ENCODE assay signal across 11 cellular contexts in the genomic region with DNA sequence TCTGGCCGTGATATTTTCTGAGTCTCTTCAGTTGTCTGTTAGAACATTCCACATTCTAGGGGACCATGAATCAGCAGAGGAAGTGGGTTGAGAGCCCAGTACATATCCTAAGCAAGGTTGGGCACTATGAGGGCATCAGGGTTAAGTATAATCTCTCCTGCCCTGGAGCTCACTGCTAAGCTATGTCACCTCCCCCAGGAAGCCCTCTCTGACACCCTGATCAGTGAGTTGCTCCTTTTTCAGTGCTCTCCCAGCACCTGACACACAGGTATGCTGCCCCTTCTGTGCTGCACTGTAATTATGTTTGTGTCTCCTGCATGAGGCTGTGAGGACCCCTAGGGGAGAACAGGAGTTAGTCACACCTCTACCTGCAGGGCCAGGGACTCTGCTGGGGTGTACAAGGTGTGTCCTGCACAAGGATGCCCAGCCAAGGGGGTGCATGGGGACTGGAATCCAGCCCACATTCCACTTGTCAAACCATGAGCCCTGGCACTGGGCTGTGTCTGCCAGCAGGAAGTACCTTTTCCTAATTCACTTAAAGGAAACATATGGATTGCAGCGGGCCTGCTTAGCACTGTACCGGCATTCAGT. TPM values are rescaled to one million over a fixed set of nuclear protein-coding genes. Genes with fewer than 3 reads are reported as not detected.
DNase-seq lines count a peak whose midpoint lies in the region; ATAC-seq and TF ChIP-seq lines count a peak whose summit lies in the region.
"Had no signal": no experiment of that assay in that cellular context is flagged by ENCODE, and none has a peak within 500 bp of the region (broad histone marks: within the 10 kb centered on the region; RNA-seq: fewer than 3 reads in every experiment).

No MANE protein-coding gene starts in this region.

- CTCF ChIA-PET in Caco-2 (lab: Charles Lee), result no interaction called here

- H3K4me3 ChIP-seq in H7 (ENCODE audit: insufficient read depth, low read depth, low read length), result no peak overlapping the region
- H3K4me3 ChIP-seq in right lobe of liver, result no peak overlapping the region
- H3K4me3 ChIP-seq in transverse colon, result no peak overlapping the region
- H3K4me3 ChIP-seq in Caco-2 (ENCODE audit: low read depth, low read length), result no peak overlapping the region
- H3K4me3 ChIP-seq: skin epidermis had no signal

- no TSS peak for BruUV-seq in Caco-2 (replicated peaks; lab: Mats Ljungman, UMichigan)

- POLR2A ChIA-PET in Caco-2 (lab: Charles Lee), result no interaction called here

- no peak overlapping the region for H3K27ac Mint-ChIP-seq in Caco-2 (ENCODE audit: unreplicated experiment)

- no peaks in the 10 kb centered on the region for H3K9me3 ChIP-seq in right lobe of liver
- H3K9me3 ChIP-seq in transverse colon, result no peaks in the 10 kb centered on the region
- H3K9me3 ChIP-seq in Caco-2, result no peaks in the 10 kb centered on the region

- no peak overlapping the region for H3K4me3 Mint-ChIP-seq in Caco-2 (ENCODE audit: unreplicated experiment)

- 69% methylated on average over 3 of the region's 3 CpGs for WGBS in right lobe of liver (ENCODE audit: insufficient coverage, low coverage, low lambda C conversion rate, missing lambda C conversion rate)
- WGBS in transverse colon (ENCODE audit: low coverage in 1 of 2), 2 donors, result 93% methylated on average over 3 of the region's 3 CpGs; no CpG with 5 or more reads in 1 of the 2 donors

- H3K27me3 Mint-ChIP-seq in Caco-2 (ENCODE audit: insufficient read depth, unreplicated experiment), result peaks cover 13% of the 10 kb centered on the region

- H3K4me1 ChIP-seq in right lobe of liver (no peaks in the 10 kb centered on the region), transverse colon (no peaks in the 10 kb centered on the region), Caco-2 (no peaks in the 10 kb centered on the region)

- TF ChIP-seq POLR2A in right lobe of liver (IDR thresholded peaks at IDR 0.05), result no peak
- TF ChIP-seq POLR2A in transverse colon (IDR thresholded peaks at IDR 0.05), result no peak

- TF ChIP-seq EP300 in transverse colon (IDR thresholded peaks at IDR 0.05; ENCODE audit: low read depth), result no peak

- H3K36me3 Mint-ChIP-seq in Caco-2 (ENCODE audit: insufficient read depth, unreplicated experiment), result no peaks in the 10 kb centered on the region

- in situ Hi-C loops in transverse colon (cut with MboI; ENCODE audit: low pct_ligation_motif_present in 1 of 4, low pct_unique_long_range_greater_than_20kb in 1 of 4, low sequenced_read_pairs in 3 of 4), result loop anchor here in 1 of 4 donors (25.0 kb wide), 1 partner anchor 289 kb away; no protein-coding TSS in a partner anchor

- no peaks in the 10 kb centered on the region for H3K9me3 Mint-ChIP-seq in Caco-2 (ENCODE audit: unreplicated experiment)

- no peaks in the 10 kb centered on the region for H3K4me1 Mint-ChIP-seq in Caco-2 (ENCODE audit: low read depth, unreplicated experiment)

- H3K36me3 ChIP-seq in H7 (replicated peaks; ENCODE audit: control insufficient read depth, insufficient read depth, low read length), result no peaks in the 10 kb centered on the region
- H3K36me3 ChIP-seq in right lobe of liver, result no peaks in the 10 kb centered on the region
- H3K36me3 ChIP-seq in transverse colon, result no peaks in the 10 kb centered on the region
- H3K36me3 ChIP-seq in Caco-2 (ENCODE audit: control insufficient read depth, insufficient read depth, low read length), result no peaks in the 10 kb centered on the region

- ATAC-seq in right lobe of liver (peak in 3 of 4 donors; percentile 48 to 68 (median 64)), HG02840 (IDR thresholded peaks at IDR 0.05; ENCODE audit: low FRiP score, unreplicated experiment) (no peak)

- intact Hi-C loops in right lobe of liver (cut with DNase I) (no loop called here), transverse colon (cut with DNase I; ENCODE audit: low total_unique reads) (no loop called here), Caco-2 (cut with micrococcal nuclease; ENCODE audit: unreplicated experiment) (loop anchor here (1.0 kb wide), 1 partner anchor 78 kb away; no protein-coding TSS in a partner anchor)

- DNase-seq in EH (ENCODE audit: low read depth), result peak; percentile 62
- peak; percentile 66 for DNase-seq in H7
- DNase-seq in SW480 (ENCODE audit: low spot score), result peak; percentile 44
- peak in 1 of 3 donors; percentile 43 for DNase-seq in right lobe of liver
- DNase-seq in AG08396 (ENCODE audit: low spot score), result no peak
- DNase-seq in transverse colon, result no peak
- no peak for DNase-seq in Caco-2
- DNase-seq: NCI-H1694, substantia nigra had no signal

- H3K27ac ChIP-seq in right lobe of liver, result no peak overlapping the region
- H3K27ac ChIP-seq in transverse colon, result no peak overlapping the region
- H3K27ac ChIP-seq: skin epidermis had no signal

- no peaks in the 10 kb centered on the region for H3K27me3 ChIP-seq in H7 (ENCODE audit: control insufficient read depth, insufficient read depth, low read length)
- peaks cover 0 to 4% of the 10 kb centered on the region in 2 donors for H3K27me3 ChIP-seq in right lobe of liver
- no peaks in the 10 kb centered on the region for H3K27me3 ChIP-seq in transverse colon
- H3K27me3 ChIP-seq in Caco-2 (replicated peaks; ENCODE audit: control insufficient read depth, insufficient read depth, low read length), result no peaks in the 10 kb centered on the region

- peak in 3 of 4 donors; percentile 4 to 18 (median 15) for TF ChIP-seq CTCF in right lobe of liver (IDR thresholded peaks at IDR 0.05)
- TF ChIP-seq CTCF in transverse colon (IDR thresholded peaks at IDR 0.05), result peak in 1 of 5 experiments; percentile 4
- TF ChIP-seq CTCF in Caco-2 (IDR thresholded peaks at IDR 0.05; ENCODE audit: insufficient read depth in 1 of 2, low read depth in 1 of 2, low read length in 1 of 2, severe bottlenecking in 1 of 2, unreplicated experiment in 1 of 2), result peak in 1 of 2 experiments; percentile 26

RNA-seq across cellular contexts. Expression of a gene that starts 3.9 kb away (rescaled TPM):
- total RNA-seq in H7 (2014; rRNA removed; shearing (Covaris generic)), result not detected in 2 replicates
- total RNA-seq in right lobe of liver (under 1 TPM in 3 of 6 experiments, not detected in 3; 0.05 to 0.07 (median 0.07) TPM), transverse colon (1 to 10 TPM in 1 of 4 donors, under 1 TPM in 3; 0.14 to 1.1 (median 0.46) TPM), Caco-2 (2022) (not detected in 2 replicates)

RNA-seq across cellular contexts. Expression of a gene that starts 23.0 kb away (rescaled TPM):
- 0.28 and 0.55 TPM in 2 replicates for total RNA-seq in H7 (2014; rRNA removed; shearing (Covaris generic))
- total RNA-seq in right lobe of liver, result 100 to 1,000 TPM in 1 of 6 experiments, 10 to 100 TPM in 5; 20.0 to 124 (median 58.6) TPM
- total RNA-seq in transverse colon, result 100 to 1,000 TPM in 3 of 4 donors, 10 to 100 TPM in 1; 34.6 to 613 (median 264) TPM
- total RNA-seq in Caco-2 (2022), result 3.0 and 3.4 TPM in 2 replicates

Comparison
In these comparisons a context has a peak if more than half of its experiments do, and no peak if none do; other contexts are left out.
1. DNase-seq: peak in EH (single experiment), H7 (single experiment) and SW480 (single experiment); none in AG08396 (single experiment), transverse colon (single experiment) and Caco-2 (0 of 2).